In genomic region chr2:132374551-132374950, GRCh38 we compare ENCODE assay signal across 18 cellular contexts. TPM values are rescaled to one million over a fixed set of nuclear protein-coding genes. Genes with fewer than 3 reads are reported as not detected.
A peak's percentile ranks its signal among the peaks of the same experiment; 100 is the strongest.
DNase-seq lines count a peak whose midpoint lies in the region; ATAC-seq, FAIRE-seq and TF ChIP-seq lines count a peak whose summit lies in the region.
"Had no signal": no experiment of that assay in that cellular context is flagged by ENCODE, and none has a peak within 500 bp of the region (broad histone marks: within the 10 kb centered on the region; RNA-seq: fewer than 3 reads in every experiment).

No MANE protein-coding gene starts in this region.

- H2AFZ ChIP-seq in endothelial cell of umbilical vein (ENCODE audit: low read depth, low read length) (no peak overlapping the region), HepG2 (ENCODE audit: low read length) (no peak overlapping the region)

- POLR2A ChIA-PET in endothelial cell of umbilical vein (lab: Charles Lee), result no interaction called here
- POLR2A ChIA-PET in HepG2 (lab: Yijun Ruan, JAX), result no interaction called here
- POLR2A ChIA-PET in Caco-2 (lab: Charles Lee), result no interaction called here

- no peaks in the 10 kb centered on the region for H3K36me3 ChIP-seq in endothelial cell of umbilical vein (ENCODE audit: control insufficient read depth in 2 of 2, extremely low read depth in 1 of 2, insufficient read depth in 2 of 2, low read length in 2 of 2)
- H3K36me3 ChIP-seq in mucosa of descending colon (ENCODE audit: low read depth), result no peaks in the 10 kb centered on the region
- no peaks in the 10 kb centered on the region for H3K36me3 ChIP-seq in HepG2 (replicated peaks in 1 of 2; ENCODE audit: control insufficient read depth in 1 of 2, insufficient read depth in 2 of 2, low read length in 2 of 2)
- no peaks in the 10 kb centered on the region for H3K36me3 ChIP-seq in Caco-2 (ENCODE audit: control insufficient read depth, insufficient read depth, low read length)
- H3K36me3 ChIP-seq: esophagus squamous epithelium, upper lobe of right lung had no signal

- H3K4me3 ChIP-seq in endothelial cell of umbilical vein (replicated peaks in 1 of 3; ENCODE audit: insufficient read depth in 1 of 3, low read depth in 1 of 3, low read length in 3 of 3) (no peak overlapping the region), mucosa of descending colon (no peak overlapping the region), HepG2 (replicated peaks in 1 of 3; ENCODE audit: insufficient read depth in 1 of 3, low read depth in 2 of 3, low read length in 3 of 3) (no peak overlapping the region), Caco-2 (ENCODE audit: low read depth, low read length) (no peak overlapping the region)
- H3K4me3 ChIP-seq: esophagus squamous epithelium, psoas muscle, upper lobe of right lung had no signal

- no peaks in the 10 kb centered on the region for H3K9me3 ChIP-seq in endothelial cell of umbilical vein (replicated peaks; ENCODE audit: control insufficient read depth, insufficient read depth, low read length)
- H3K9me3 ChIP-seq in mucosa of descending colon, result peaks cover 13% of the 10 kb centered on the region
- peaks cover 42% of the 10 kb centered on the region for H3K9me3 ChIP-seq in HepG2 (ENCODE audit: low read length)
- H3K9me3 ChIP-seq in Caco-2, result peaks cover 6% of the 10 kb centered on the region; the same call in 1 of the 2 replicates
- H3K9me3 ChIP-seq: esophagus squamous epithelium, psoas muscle, upper lobe of right lung had no signal

- TF ChIP-seq RAD21 in HepG2 (CRISPR knock-in tag; IDR thresholded peaks at IDR 0.05), result no peak

- H3K9ac ChIP-seq in endothelial cell of umbilical vein (replicated peaks; ENCODE audit: extremely low read depth, insufficient read depth, low read length), result no peak overlapping the region
- H3K9ac ChIP-seq in HepG2 (ENCODE audit: insufficient read depth, low read depth, low read length), result no peak overlapping the region

- H3K27me3 Mint-ChIP-seq in Caco-2 (ENCODE audit: insufficient read depth, unreplicated experiment), result no peaks in the 10 kb centered on the region
- H3K27me3 Mint-ChIP-seq: activated naive CD8-positive, alpha-beta T cell treated with anti-CD3 and anti-CD28 coated beads for 36 hours had no signal

- H3K9me3 Mint-ChIP-seq in Caco-2 (ENCODE audit: unreplicated experiment), result peaks cover 12% of the 10 kb centered on the region
- H3K9me3 Mint-ChIP-seq: activated naive CD8-positive, alpha-beta T cell treated with anti-CD3 and anti-CD28 coated beads for 36 hours had no signal

- TF ChIP-seq EP300 in HepG2 (IDR thresholded peaks at IDR 0.05; ENCODE audit: low read depth in 2 of 2, low read length in 2 of 2) (no peak), HepG2 (CRISPR knock-in tag; IDR thresholded peaks at IDR 0.05; ENCODE audit: borderline replicate concordance) (no peak)

- intact Hi-C loops in endothelial cell of umbilical vein (cut with micrococcal nuclease) (no loop called here), mucosa of descending colon (cut with DNase I, micrococcal nuclease) (no loop called here), HepG2 (cut with micrococcal nuclease; ENCODE audit: unreplicated experiment) (no loop called here), Caco-2 (cut with micrococcal nuclease; ENCODE audit: unreplicated experiment) (no loop called here)

- TF ChIP-seq POLR2A in endothelial cell of umbilical vein (IDR thresholded peaks at IDR 0.05; ENCODE audit: low read depth, low read length) (no peak), HepG2 (IDR thresholded peaks at IDR 0.05; ENCODE audit: insufficient read depth in 1 of 2, low read depth in 2 of 2, low read length in 2 of 2) (no peak)

- H4K20me1 ChIP-seq in endothelial cell of umbilical vein (replicated peaks; ENCODE audit: control insufficient read depth, extremely low read depth, insufficient read depth, low read length), result no peaks in the 10 kb centered on the region
- H4K20me1 ChIP-seq in HepG2 (ENCODE audit: insufficient read depth, low read length), result no peaks in the 10 kb centered on the region

- BruUV-seq in endothelial cell of umbilical vein (replicated peaks; lab: Mats Ljungman, UMichigan) (no TSS peak), HepG2 (replicated peaks; lab: Mats Ljungman, UMichigan) (no TSS peak), Caco-2 (replicated peaks; lab: Mats Ljungman, UMichigan) (no TSS peak)

- no peak overlapping the region for H3K4me3 Mint-ChIP-seq in Caco-2 (ENCODE audit: unreplicated experiment)
- H3K4me3 Mint-ChIP-seq: activated naive CD8-positive, alpha-beta T cell treated with anti-CD3 and anti-CD28 coated beads for 36 hours had no signal

- FAIRE-seq in endothelial cell of umbilical vein (lab: Jason Lieb, UNC) (no peak), HepG2 (lab: Jason Lieb, UNC) (no peak)

- no peaks in the 10 kb centered on the region for H3K27me3 ChIP-seq in endothelial cell of umbilical vein (ENCODE audit: control insufficient read depth in 2 of 2, insufficient read depth in 2 of 2, low read length in 2 of 2)
- H3K27me3 ChIP-seq in HepG2 (ENCODE audit: control insufficient read depth in 1 of 2, insufficient read depth in 2 of 2, low read length in 2 of 2), result no peaks in the 10 kb centered on the region
- H3K27me3 ChIP-seq in Caco-2 (replicated peaks; ENCODE audit: control insufficient read depth, insufficient read depth, low read length), result no peaks in the 10 kb centered on the region
- H3K27me3 ChIP-seq: esophagus squamous epithelium, upper lobe of right lung had no signal

- H3K4me2 ChIP-seq in endothelial cell of umbilical vein (ENCODE audit: insufficient read depth, low read length) (no peak overlapping the region), HepG2 (ENCODE audit: low read depth, low read length) (no peak overlapping the region)

- H3K9me1 ChIP-seq in endothelial cell of umbilical vein (replicated peaks; ENCODE audit: control insufficient read depth, extremely low read depth, insufficient read depth, low read length), result no peaks in the 10 kb centered on the region

- no peaks in the 10 kb centered on the region for H3K4me1 ChIP-seq in endothelial cell of umbilical vein (ENCODE audit: control insufficient read depth, extremely low read depth, insufficient read depth, low read length)
- peaks cover 12% of the 10 kb centered on the region for H3K4me1 ChIP-seq in mucosa of descending colon (ENCODE audit: low read depth)
- no peaks in the 10 kb centered on the region for H3K4me1 ChIP-seq in HepG2 (ENCODE audit: insufficient read depth, low read length)
- H3K4me1 ChIP-seq in Caco-2, result no peaks in the 10 kb centered on the region
- H3K4me1 ChIP-seq: esophagus squamous epithelium, psoas muscle, upper lobe of right lung had no signal

- TF ChIP-seq CTCF in endothelial cell of umbilical vein (IDR thresholded peaks at IDR 0.05; ENCODE audit: extremely low read depth in 1 of 2, insufficient read depth in 1 of 2, low read depth in 1 of 2, low read length in 2 of 2), result no peak
- no peak for TF ChIP-seq CTCF in mucosa of descending colon (IDR thresholded peaks at IDR 0.05)
- no peak for TF ChIP-seq CTCF in HepG2 (CRISPR knock-in tag; IDR thresholded peaks at IDR 0.05)
- TF ChIP-seq CTCF in Caco-2 (IDR thresholded peaks at IDR 0.05; ENCODE audit: insufficient read depth in 1 of 2, low read depth in 1 of 2, low read length in 1 of 2, severe bottlenecking in 1 of 2, unreplicated experiment in 1 of 2), result no peak

- no peak overlapping the region for H3K27ac ChIP-seq in endothelial cell of umbilical vein (ENCODE audit: insufficient read depth, low read depth, low read length)
- no peak overlapping the region for H3K27ac ChIP-seq in HepG2 (ENCODE audit: extremely low read length, insufficient read depth, low read length)
- H3K27ac ChIP-seq: psoas muscle, upper lobe of right lung had no signal

- 47% methylated on average over 2 of the region's 2 CpGs for WGBS in HepG2 (ENCODE audit: low lambda C conversion rate)

- DNase-seq in AG20443 (ENCODE audit: low spot score) (peak; percentile 25), LHCN-M2 (ENCODE audit: low read depth) (peak; percentile 39), endothelial cell of umbilical vein (ENCODE audit: low read depth, low spot score) (no peak), mucosa of descending colon (no peak), HepG2 (ENCODE audit: low spot score) (no peak), Caco-2 (no peak)
- DNase-seq in activated CD8-positive, alpha-beta memory T cell treated with anti-CD3 and anti-CD28 coated beads for 24 hours, result no peak
- DNase-seq: activated CD4-positive, CD25-positive, alpha-beta regulatory T cell treated with anti-CD3 and anti-CD28 coated beads, Interleukin-2, amount 50 U/mL, for 72 hours; activated CD8-positive, alpha-beta memory T cell treated with anti-CD3 and anti-CD28 coated beads, Interleukin-2, amount 50 U/mL, for 48 hours; activated naive CD8-positive, alpha-beta T cell treated with anti-CD3 and anti-CD28 coated beads for 36 hours; esophagus squamous epithelium; NCI-H1092; NCI-H2227 treated with DMSO at 0.1 percent for 48 hours; psoas muscle; stimulated activated CD4-positive, alpha-beta T cell treated with anti-CD3 and anti-CD28 coated beads, Interleukin-2, amount 100 ng/mL, for 24 hours; T-helper 1 cell; upper lobe of right lung had no signal

- H3K36me3 Mint-ChIP-seq in Caco-2 (ENCODE audit: insufficient read depth, unreplicated experiment), result no peaks in the 10 kb centered on the region
- H3K36me3 Mint-ChIP-seq: activated naive CD8-positive, alpha-beta T cell treated with anti-CD3 and anti-CD28 coated beads for 36 hours had no signal

- no peaks in the 10 kb centered on the region for H3K4me1 Mint-ChIP-seq in Caco-2 (ENCODE audit: low read depth, unreplicated experiment)
- H3K4me1 Mint-ChIP-seq: activated naive CD8-positive, alpha-beta T cell treated with anti-CD3 and anti-CD28 coated beads for 36 hours had no signal

- no peak overlapping the region for H3K27ac Mint-ChIP-seq in Caco-2 (ENCODE audit: unreplicated experiment)
- H3K27ac Mint-ChIP-seq: activated naive CD8-positive, alpha-beta T cell treated with anti-CD3 and anti-CD28 coated beads for 36 hours had no signal

- CTCF ChIA-PET in endothelial cell of umbilical vein (lab: Charles Lee) (no interaction called here), HepG2 (lab: Yijun Ruan, JAX; ENCODE audit: low intra/inter-chr PET ratio, low total read pairs) (no interaction called here), Caco-2 (lab: Charles Lee) (no interaction called here)

- in situ Hi-C loops in HepG2 (cut with HindIII; ENCODE audit: extremely low pct_ligation_motif_present, low pct_unique_long_range_greater_than_20kb), result no loop called here

- peak; percentile 67 for ATAC-seq in mucosa of descending colon
- no peak for ATAC-seq in HepG2
- no peak for ATAC-seq in HG03039 (IDR thresholded peaks at IDR 0.05; ENCODE audit: unreplicated experiment)
- ATAC-seq: upper lobe of right lung had no signal

- H3K79me2 ChIP-seq in endothelial cell of umbilical vein (ENCODE audit: control insufficient read depth, insufficient read depth, low read length) (no peaks in the 10 kb centered on the region), HepG2 (ENCODE audit: insufficient read depth, low read length) (no peaks in the 10 kb centered on the region)

- dilution Hi-C loops in endothelial cell of umbilical vein (cut with MboI; ENCODE audit: extremely low pct_ligation_motif_present, low sequenced_read_pairs), result no loop called here

RNA-seq across cellular contexts. Expression of gene GPR39, which starts 42.1 kb away (rescaled TPM):
- 2.6 and 3.8 TPM in 2 replicates for total RNA-seq in LHCN-M2 (2014; rRNA removed)
- polyA plus RNA-seq in LHCN-M2 (2012), result 3.4 TPM
- 0.20 TPM in 1 of 2 replicates, not detected in the other for total RNA-seq in endothelial cell of umbilical vein
- polyA plus RNA-seq in endothelial cell of umbilical vein, result 0.03 and 0.05 TPM in 2 replicates
- polyA plus RNA-seq in endothelial cell of umbilical vein (2011; cell fraction: cytosol; rRNA removed), result 0.04 and 0.14 TPM in 2 replicates
- polyA plus RNA-seq in endothelial cell of umbilical vein (2011; cell fraction: nucleus; rRNA removed), result 0.04 and 0.13 TPM in 2 replicates
- polyA plus RNA-seq in endothelial cell of umbilical vein (2012), result 0.13 TPM in 1 of 2 replicates, not detected in the other
- 0.23 TPM in 1 of 2 replicates, not detected in the other for polyA minus RNA-seq in endothelial cell of umbilical vein
- 2.6 TPM for polyA minus RNA-seq in endothelial cell of umbilical vein (2011; cell fraction: cytosol; rRNA and poly(A)+ RNA removed)
- 0.48 and 1.4 TPM in 2 replicates for polyA minus RNA-seq in endothelial cell of umbilical vein (2011; cell fraction: nucleus; rRNA and poly(A)+ RNA removed)
- total RNA-seq in mucosa of descending colon, result 10 to 100 TPM; 11.6 to 33.7 (median 20.6) TPM
- total RNA-seq in HepG2 (2016; rRNA removed; fragmentation: Illumina TruSeq; extraction: Trizol), result 0.51 and 0.62 TPM in 2 replicates
- 0.18 TPM in 1 of 2 replicates, not detected in the other for total RNA-seq in HepG2 (2016; cell fraction: cytosol; rRNA removed; fragmentation: Illumina TruSeq; extraction: Trizol; ENCODE audit: low read depth)
- 0.21 and 0.84 TPM in 2 replicates for total RNA-seq in HepG2 (2016; cell fraction: insoluble cytoplasmic fraction; rRNA removed; fragmentation: Illumina TruSeq; extraction: Trizol)
- 0.24 and 0.28 TPM in 2 replicates for total RNA-seq in HepG2 (2016; cell fraction: membrane; rRNA removed; fragmentation: Illumina TruSeq; extraction: Trizol)
- total RNA-seq in HepG2 (2016; cell fraction: nucleus; rRNA removed; fragmentation: Illumina TruSeq; extraction: Trizol), result 1.7 and 2.3 TPM in 2 replicates
- 0.16 and 0.55 TPM in 2 replicates for polyA plus RNA-seq in HepG2 (2011; rRNA removed)
- polyA plus RNA-seq in HepG2 (2011; cell fraction: cytosol; rRNA removed), result 0.19 and 0.34 TPM in 2 replicates
- polyA plus RNA-seq in HepG2 (2011; cell fraction: nucleus; rRNA removed), result 0.23 and 0.42 TPM in 2 replicates
- 0.36 and 0.47 TPM in 2 replicates for polyA plus RNA-seq in HepG2 (2012)
- polyA plus RNA-seq in HepG2 (2016; cell fraction: cytosol; fragmentation: Illumina TruSeq; extraction: Trizol; ENCODE audit: low read depth), result 0.28 TPM in 1 of 2 replicates, not detected in the other
- polyA plus RNA-seq in HepG2 (2016; cell fraction: insoluble cytoplasmic fraction; fragmentation: Illumina TruSeq; extraction: Trizol; ENCODE audit: low read depth), result 0.17 and 0.29 TPM in 2 replicates
- polyA plus RNA-seq in HepG2 (2016; cell fraction: membrane; fragmentation: Illumina TruSeq; extraction: Trizol; ENCODE audit: low read depth), result 0.08 and 0.23 TPM in 2 replicates
- 0.42 and 0.97 TPM in 2 replicates for polyA plus RNA-seq in HepG2 (2016; cell fraction: nucleus; fragmentation: Illumina TruSeq; extraction: Trizol; ENCODE audit: insufficient read depth, low read depth)
- 5.2 and 30.2 TPM in 2 replicates for polyA minus RNA-seq in HepG2 (2011; rRNA and poly(A)+ RNA removed; ENCODE audit: low replicate concordance)
- polyA minus RNA-seq in HepG2 (2011; cell fraction: cytosol; rRNA and poly(A)+ RNA removed), result 0.44 TPM in 1 of 2 replicates, not detected in the other
- 2.4 and 3.7 TPM in 2 replicates for polyA minus RNA-seq in HepG2 (2011; cell fraction: nucleus; rRNA and poly(A)+ RNA removed)
- 26.8 and 28.7 TPM in 2 replicates for total RNA-seq in Caco-2 (2022)
- total RNA-seq: activated naive CD8-positive, alpha-beta T cell treated with anti-CD3 and anti-CD28 coated beads for 36 hours; psoas muscle had no signal

Comparison
In these comparisons a context has a peak if more than half of its experiments do, and no peak if none do; other contexts are left out.
1. DNase-seq: peak in AG20443 (single experiment) and LHCN-M2 (single experiment); none in endothelial cell of umbilical vein (single experiment), mucosa of descending colon (0 of 3), activated CD8-positive, alpha-beta memory T cell treated with anti-CD3 and anti-CD28 coated beads for 24 hours (single experiment), HepG2 (single experiment) and Caco-2 (0 of 2).